In the genomic region with DNA sequence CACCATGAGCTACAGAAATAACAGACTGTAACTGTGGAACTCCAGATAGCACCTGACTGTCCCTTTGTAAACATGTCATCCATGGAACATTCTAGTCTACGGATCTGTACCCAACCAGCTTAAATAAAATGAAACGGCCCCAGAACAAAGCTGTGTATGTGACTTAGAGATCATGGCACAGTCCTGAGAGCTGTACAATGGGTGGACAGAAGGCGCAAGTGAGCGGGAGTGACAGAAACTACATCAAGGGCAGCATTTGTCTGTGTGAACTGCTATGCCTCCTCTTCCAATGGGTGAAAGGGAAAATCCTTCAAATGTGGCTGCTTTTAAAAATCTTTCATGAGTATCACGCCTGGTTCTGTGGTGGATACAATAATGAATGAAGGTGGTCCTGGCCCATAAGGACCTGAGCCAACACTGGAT, we compare ENCODE assay signal across 10 cellular contexts.
DNase-seq lines count a peak whose midpoint lies in the region; ATAC-seq and TF ChIP-seq lines count a peak whose summit lies in the region.
"Had no signal": no experiment of that assay in that cellular context is flagged by ENCODE, and none has a peak within 500 bp of the region (broad histone marks: within the 10 kb centered on the region; RNA-seq: fewer than 3 reads in every experiment).

No MANE protein-coding gene starts in this region.

- POLR2A ChIA-PET in RWPE1 (lab: Yijun Ruan, JAX; ENCODE audit: low non-redundant PET): no interaction called here

- H3K4me3 ChIP-seq in HAP-1 (peak overlapping the region; percentile 29), left ventricle myocardium inferior (peak overlapping the region; percentile 63), gastrocnemius medialis (peak overlapping the region; percentile 28 to 48 (median 42))

- H3K27ac ChIP-seq in RWPE1 (peak overlapping the region; percentile 25), left ventricle myocardium inferior (replicated peaks) (peak overlapping the region; percentile 77), gastrocnemius medialis (no peak overlapping the region)

- DNase-seq in HAP-1 (ENCODE audit: low spot score in 2 of 2) (peak; percentile 49 to 59), RWPE1 (ENCODE audit: low spot score) (no peak), left ventricle myocardium inferior (no peak), gastrocnemius medialis (no peak), activated T-cell treated with anti-CD3 and anti-CD28 coated beads for 4 hours (no peak), NCI-H526 treated with DMSO at 0.1 percent for 48 hours (lab: John Stamatoyannopoulos, UW) (no peak)
- DNase-seq: DND-41, MV-4-11 had no signal

- in situ Hi-C loops in HAP-1 (cut with MboI; ENCODE audit: low sequenced_read_pairs) (no loop called here), gastrocnemius medialis (cut with MboI; ENCODE audit: low sequenced_read_pairs in 4 of 4) (no loop called here)

- H3K4me1 ChIP-seq in HAP-1 (peaks cover 29% of the 10 kb centered on the region), left ventricle myocardium inferior (peaks cover 27% of the 10 kb centered on the region), gastrocnemius medialis (peaks cover 5 to 6% of the 10 kb centered on the region in 2 donors)

- intact Hi-C loops in left ventricle myocardium inferior (cut with micrococcal nuclease) (no loop called here), gastrocnemius medialis (cut with DNase I; ENCODE audit: low total_unique reads) (no loop called here)

- ATAC-seq in gastrocnemius medialis (no peak), GM18517 (IDR thresholded peaks at IDR 0.05; ENCODE audit: unreplicated experiment) (no peak), GM18861 (IDR thresholded peaks at IDR 0.05; ENCODE audit: unreplicated experiment) (no peak)

- CTCF ChIA-PET in RWPE1 (lab: Yijun Ruan, JAX): interaction anchor here (0.6 kb wide), 1 partner anchor 1567 kb away, joined by 3 read pairs; no protein-coding TSS in a partner anchor

- no peaks in the 10 kb centered on the region for H3K9me3 ChIP-seq in HAP-1
- H3K9me3 ChIP-seq in left ventricle myocardium inferior (replicated peaks): no peaks in the 10 kb centered on the region
- no peaks in the 10 kb centered on the region for H3K9me3 ChIP-seq in gastrocnemius medialis

- 0 out of 2 replicates have a peak, but pooled peaks cover 3% of the 10 kb centered on the region for H3K36me3 ChIP-seq in HAP-1 (replicated peaks)
- peaks cover 7% of the 10 kb centered on the region for H3K36me3 ChIP-seq in left ventricle myocardium inferior
- no peaks in the 10 kb centered on the region for H3K36me3 ChIP-seq in gastrocnemius medialis

- TF ChIP-seq CTCF in RWPE1 (conservative IDR thresholded peaks at IDR 0.05; ENCODE audit: low read depth) (no peak), left ventricle myocardium inferior (IDR thresholded peaks at IDR 0.05; ENCODE audit: borderline replicate concordance) (no peak), gastrocnemius medialis (IDR thresholded peaks at IDR 0.05 in 4 of 5, conservative IDR thresholded peaks at IDR 0.05 in 1 of 5) (no peak)

- no peak for TF ChIP-seq POLR2A in gastrocnemius medialis (IDR thresholded peaks at IDR 0.05)

- no peaks in the 10 kb centered on the region for H3K27me3 ChIP-seq in HAP-1 (ENCODE audit: low read depth)
- no peaks in the 10 kb centered on the region for H3K27me3 ChIP-seq in left ventricle myocardium inferior (ENCODE audit: low read depth)
- H3K27me3 ChIP-seq in gastrocnemius medialis: no peaks in the 10 kb centered on the region

Comparison
In these comparisons a context has a peak if more than half of its experiments do, and no peak if none do; other contexts are left out.
1. DNase-seq: peak in HAP-1 (2 of 2); none in RWPE1 (single experiment), left ventricle myocardium inferior (single experiment), gastrocnemius medialis (0 of 2), activated T-cell treated with anti-CD3 and anti-CD28 coated beads for 4 hours (single experiment) and NCI-H526 treated with DMSO at 0.1 percent for 48 hours (single experiment).
2. H3K27ac ChIP-seq: peak in RWPE1 (single experiment) and left ventricle myocardium inferior (single experiment); none in gastrocnemius medialis (0 of 4).
3. Peak in every context shown above with its lines, with median percentiles within 50 percentile points of each other: H3K4me3 ChIP-seq.